Comparison of ENCODE assay signal across 1 cellular context in the genomic region with DNA sequence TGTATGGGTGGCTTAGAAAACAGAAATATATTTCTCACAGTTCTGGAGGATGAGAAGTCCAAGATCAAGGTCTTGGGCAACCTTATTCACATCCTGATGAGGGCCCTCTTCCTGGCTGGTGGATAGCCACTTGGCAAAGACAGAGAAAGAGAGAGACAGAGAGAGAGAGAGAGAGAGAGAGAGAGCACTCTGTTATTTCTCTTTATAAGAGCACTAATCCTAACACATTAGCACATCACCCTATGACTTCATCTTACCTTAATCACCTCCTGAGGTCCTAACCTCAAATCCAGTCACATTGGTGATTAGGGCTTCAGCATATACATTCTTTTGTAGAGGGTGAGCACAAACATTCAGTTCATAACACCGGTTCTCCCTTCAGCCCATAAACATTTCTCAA.
TF ChIP-seq lines count a peak whose summit lies in the region.

No MANE protein-coding gene starts in this region.

TF ChIP-seq in HCT116, 20 proteins besides CTCF, POLR2A, EP300 and RAD21 (continued from another document):
- TF ChIP-seq, protein P1, sequence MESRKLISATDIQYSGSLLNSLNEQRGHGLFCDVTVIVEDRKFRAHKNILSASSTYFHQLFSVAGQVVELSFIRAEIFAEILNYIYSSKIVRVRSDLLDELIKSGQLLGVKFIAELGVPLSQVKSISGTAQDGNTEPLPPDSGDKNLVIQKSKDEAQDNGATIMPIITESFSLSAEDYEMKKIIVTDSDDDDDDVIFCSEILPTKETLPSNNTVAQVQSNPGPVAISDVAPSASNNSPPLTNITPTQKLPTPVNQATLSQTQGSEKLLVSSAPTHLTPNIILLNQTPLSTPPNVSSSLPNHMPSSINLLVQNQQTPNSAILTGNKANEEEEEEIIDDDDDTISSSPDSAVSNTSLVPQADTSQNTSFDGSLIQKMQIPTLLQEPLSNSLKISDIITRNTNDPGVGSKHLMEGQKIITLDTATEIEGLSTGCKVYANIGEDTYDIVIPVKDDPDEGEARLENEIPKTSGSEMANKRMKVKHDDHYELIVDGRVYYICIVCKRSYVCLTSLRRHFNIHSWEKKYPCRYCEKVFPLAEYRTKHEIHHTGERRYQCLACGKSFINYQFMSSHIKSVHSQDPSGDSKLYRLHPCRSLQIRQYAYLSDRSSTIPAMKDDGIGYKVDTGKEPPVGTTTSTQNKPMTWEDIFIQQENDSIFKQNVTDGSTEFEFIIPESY (IDR thresholded peaks at IDR 0.05; ENCODE audit: extremely low read depth, insufficient replicate concordance, low read length), result no peak
- no peak for TF ChIP-seq EZH2phosphoT487 (IDR thresholded peaks at IDR 0.05; ENCODE audit: borderline replicate concordance)
- TF ChIP-seq JUND (IDR thresholded peaks at IDR 0.05), result no peak
